Comparison of ENCODE assay signal across 1 cellular context in the genomic region with DNA sequence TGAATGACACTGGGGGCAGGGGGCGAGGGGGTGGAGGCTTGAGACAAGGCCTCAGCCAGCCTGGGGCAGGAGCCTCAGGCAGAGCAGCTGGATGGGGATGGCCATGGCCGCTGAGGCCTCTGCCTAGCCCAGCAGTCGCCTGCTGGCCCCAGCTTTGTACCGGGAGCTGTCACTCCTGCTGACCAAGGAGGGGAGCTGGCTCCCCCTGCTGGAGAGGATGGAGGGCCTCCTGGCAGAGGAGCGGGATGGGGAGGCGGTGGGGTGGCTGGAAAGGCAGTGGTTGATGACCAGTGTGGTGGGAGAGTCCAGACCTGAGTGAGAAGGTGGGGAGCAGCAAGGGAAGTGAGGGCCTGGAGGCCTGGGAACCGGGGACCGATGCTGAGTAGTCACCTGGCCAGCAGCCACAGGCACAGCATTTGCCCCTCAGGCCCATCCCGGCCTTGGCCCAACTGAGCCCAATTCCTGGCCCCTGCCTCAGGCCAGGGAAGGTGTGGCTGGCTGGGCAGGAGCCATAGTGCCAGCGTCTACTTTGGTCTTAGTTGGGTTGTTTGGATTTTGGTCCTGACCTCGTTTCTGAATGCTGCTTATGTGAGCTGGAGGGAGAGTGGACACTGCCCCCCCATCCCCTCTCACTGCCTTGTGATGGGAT.
TF ChIP-seq lines count a peak whose summit lies in the region.

No MANE protein-coding gene starts in this region.

TF ChIP-seq in HepG2, 621 proteins besides CTCF, POLR2A, EP300 and RAD21 (continues in another document):
- TF ChIP-seq, protein P1, sequence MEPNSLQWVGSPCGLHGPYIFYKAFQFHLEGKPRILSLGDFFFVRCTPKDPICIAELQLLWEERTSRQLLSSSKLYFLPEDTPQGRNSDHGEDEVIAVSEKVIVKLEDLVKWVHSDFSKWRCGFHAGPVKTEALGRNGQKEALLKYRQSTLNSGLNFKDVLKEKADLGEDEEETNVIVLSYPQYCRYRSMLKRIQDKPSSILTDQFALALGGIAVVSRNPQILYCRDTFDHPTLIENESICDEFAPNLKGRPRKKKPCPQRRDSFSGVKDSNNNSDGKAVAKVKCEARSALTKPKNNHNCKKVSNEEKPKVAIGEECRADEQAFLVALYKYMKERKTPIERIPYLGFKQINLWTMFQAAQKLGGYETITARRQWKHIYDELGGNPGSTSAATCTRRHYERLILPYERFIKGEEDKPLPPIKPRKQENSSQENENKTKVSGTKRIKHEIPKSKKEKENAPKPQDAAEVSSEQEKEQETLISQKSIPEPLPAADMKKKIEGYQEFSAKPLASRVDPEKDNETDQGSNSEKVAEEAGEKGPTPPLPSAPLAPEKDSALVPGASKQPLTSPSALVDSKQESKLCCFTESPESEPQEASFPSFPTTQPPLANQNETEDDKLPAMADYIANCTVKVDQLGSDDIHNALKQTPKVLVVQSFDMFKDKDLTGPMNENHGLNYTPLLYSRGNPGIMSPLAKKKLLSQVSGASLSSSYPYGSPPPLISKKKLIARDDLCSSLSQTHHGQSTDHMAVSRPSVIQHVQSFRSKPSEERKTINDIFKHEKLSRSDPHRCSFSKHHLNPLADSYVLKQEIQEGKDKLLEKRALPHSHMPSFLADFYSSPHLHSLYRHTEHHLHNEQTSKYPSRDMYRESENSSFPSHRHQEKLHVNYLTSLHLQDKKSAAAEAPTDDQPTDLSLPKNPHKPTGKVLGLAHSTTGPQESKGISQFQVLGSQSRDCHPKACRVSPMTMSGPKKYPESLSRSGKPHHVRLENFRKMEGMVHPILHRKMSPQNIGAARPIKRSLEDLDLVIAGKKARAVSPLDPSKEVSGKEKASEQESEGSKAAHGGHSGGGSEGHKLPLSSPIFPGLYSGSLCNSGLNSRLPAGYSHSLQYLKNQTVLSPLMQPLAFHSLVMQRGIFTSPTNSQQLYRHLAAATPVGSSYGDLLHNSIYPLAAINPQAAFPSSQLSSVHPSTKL (CRISPR knock-in tag; IDR thresholded peaks at IDR 0.05) = no peak
- TF ChIP-seq ZFY (CRISPR knock-in tag; IDR thresholded peaks at IDR 0.05) = peak; percentile 30; the same call in 1 of the 2 replicates
- no peak for TF ChIP-seq ZNF709 (CRISPR knock-in tag; IDR thresholded peaks at IDR 0.05)
- 0 out of 2 replicates have a peak, but pooled peaks have one; percentile 32 for TF ChIP-seq KDM3A (CRISPR knock-in tag; IDR thresholded peaks at IDR 0.05; ENCODE audit: low read depth)
- TF ChIP-seq ZNF703 (CRISPR knock-in tag; IDR thresholded peaks at IDR 0.05; ENCODE audit: borderline replicate concordance) = no peak
- TF ChIP-seq ZNF446 (CRISPR knock-in tag; IDR thresholded peaks at IDR 0.05) = no peak
- TF ChIP-seq, protein P2, sequence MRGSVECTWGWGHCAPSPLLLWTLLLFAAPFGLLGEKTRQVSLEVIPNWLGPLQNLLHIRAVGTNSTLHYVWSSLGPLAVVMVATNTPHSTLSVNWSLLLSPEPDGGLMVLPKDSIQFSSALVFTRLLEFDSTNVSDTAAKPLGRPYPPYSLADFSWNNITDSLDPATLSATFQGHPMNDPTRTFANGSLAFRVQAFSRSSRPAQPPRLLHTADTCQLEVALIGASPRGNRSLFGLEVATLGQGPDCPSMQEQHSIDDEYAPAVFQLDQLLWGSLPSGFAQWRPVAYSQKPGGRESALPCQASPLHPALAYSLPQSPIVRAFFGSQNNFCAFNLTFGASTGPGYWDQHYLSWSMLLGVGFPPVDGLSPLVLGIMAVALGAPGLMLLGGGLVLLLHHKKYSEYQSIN (CRISPR knock-in tag; IDR thresholded peaks at IDR 0.05; ENCODE audit: borderline replicate concordance) = no peak
- TF ChIP-seq ZNF766 (CRISPR knock-in tag; IDR thresholded peaks at IDR 0.05; ENCODE audit: borderline replicate concordance) = no peak
- no peak for TF ChIP-seq ZFP90 (CRISPR knock-in tag; IDR thresholded peaks at IDR 0.05; ENCODE audit: borderline replicate concordance)
- TF ChIP-seq, protein P3, sequence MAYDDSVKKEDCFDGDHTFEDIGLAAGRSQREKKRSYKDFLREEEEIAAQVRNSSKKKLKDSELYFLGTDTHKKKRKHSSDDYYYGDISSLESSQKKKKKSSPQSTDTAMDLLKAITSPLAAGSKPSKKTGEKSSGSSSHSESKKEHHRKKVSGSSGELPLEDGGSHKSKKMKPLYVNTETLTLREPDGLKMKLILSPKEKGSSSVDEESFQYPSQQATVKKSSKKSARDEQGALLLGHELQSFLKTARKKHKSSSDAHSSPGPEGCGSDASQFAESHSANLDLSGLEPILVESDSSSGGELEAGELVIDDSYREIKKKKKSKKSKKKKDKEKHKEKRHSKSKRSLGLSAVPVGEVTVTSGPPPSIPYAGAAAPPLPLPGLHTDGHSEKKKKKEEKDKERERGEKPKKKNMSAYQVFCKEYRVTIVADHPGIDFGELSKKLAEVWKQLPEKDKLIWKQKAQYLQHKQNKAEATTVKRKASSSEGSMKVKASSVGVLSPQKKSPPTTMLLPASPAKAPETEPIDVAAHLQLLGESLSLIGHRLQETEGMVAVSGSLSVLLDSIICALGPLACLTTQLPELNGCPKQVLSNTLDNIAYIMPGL (CRISPR knock-in tag; IDR thresholded peaks at IDR 0.05; ENCODE audit: borderline replicate concordance in 1 of 2, low read depth in 1 of 2) = 0 out of 4 replicates have a peak, but pooled peaks of 1 of the 2 experiments have one; percentile 32
- TF ChIP-seq TOE1 (CRISPR knock-in tag; IDR thresholded peaks at IDR 0.05) = no peak
- TF ChIP-seq, protein P4, sequence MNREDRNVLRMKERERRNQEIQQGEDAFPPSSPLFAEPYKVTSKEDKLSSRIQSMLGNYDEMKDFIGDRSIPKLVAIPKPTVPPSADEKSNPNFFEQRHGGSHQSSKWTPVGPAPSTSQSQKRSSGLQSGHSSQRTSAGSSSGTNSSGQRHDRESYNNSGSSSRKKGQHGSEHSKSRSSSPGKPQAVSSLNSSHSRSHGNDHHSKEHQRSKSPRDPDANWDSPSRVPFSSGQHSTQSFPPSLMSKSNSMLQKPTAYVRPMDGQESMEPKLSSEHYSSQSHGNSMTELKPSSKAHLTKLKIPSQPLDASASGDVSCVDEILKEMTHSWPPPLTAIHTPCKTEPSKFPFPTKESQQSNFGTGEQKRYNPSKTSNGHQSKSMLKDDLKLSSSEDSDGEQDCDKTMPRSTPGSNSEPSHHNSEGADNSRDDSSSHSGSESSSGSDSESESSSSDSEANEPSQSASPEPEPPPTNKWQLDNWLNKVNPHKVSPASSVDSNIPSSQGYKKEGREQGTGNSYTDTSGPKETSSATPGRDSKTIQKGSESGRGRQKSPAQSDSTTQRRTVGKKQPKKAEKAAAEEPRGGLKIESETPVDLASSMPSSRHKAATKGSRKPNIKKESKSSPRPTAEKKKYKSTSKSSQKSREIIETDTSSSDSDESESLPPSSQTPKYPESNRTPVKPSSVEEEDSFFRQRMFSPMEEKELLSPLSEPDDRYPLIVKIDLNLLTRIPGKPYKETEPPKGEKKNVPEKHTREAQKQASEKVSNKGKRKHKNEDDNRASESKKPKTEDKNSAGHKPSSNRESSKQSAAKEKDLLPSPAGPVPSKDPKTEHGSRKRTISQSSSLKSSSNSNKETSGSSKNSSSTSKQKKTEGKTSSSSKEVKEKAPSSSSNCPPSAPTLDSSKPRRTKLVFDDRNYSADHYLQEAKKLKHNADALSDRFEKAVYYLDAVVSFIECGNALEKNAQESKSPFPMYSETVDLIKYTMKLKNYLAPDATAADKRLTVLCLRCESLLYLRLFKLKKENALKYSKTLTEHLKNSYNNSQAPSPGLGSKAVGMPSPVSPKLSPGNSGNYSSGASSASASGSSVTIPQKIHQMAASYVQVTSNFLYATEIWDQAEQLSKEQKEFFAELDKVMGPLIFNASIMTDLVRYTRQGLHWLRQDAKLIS (CRISPR knock-in tag; IDR thresholded peaks at IDR 0.05) = no peak
- TF ChIP-seq REPIN1 (CRISPR knock-in tag; IDR thresholded peaks at IDR 0.05; ENCODE audit: borderline replicate concordance, low read depth) = no peak
- TF ChIP-seq YY1 (IDR thresholded peaks at IDR 0.05; ENCODE audit: insufficient read depth, insufficient replicate concordance, low read depth, low read length) = peak; percentile 48
- TF ChIP-seq NR2F2 (IDR thresholded peaks at IDR 0.05; ENCODE audit: borderline replicate concordance, low read depth) = no peak
- TF ChIP-seq, protein P5, sequence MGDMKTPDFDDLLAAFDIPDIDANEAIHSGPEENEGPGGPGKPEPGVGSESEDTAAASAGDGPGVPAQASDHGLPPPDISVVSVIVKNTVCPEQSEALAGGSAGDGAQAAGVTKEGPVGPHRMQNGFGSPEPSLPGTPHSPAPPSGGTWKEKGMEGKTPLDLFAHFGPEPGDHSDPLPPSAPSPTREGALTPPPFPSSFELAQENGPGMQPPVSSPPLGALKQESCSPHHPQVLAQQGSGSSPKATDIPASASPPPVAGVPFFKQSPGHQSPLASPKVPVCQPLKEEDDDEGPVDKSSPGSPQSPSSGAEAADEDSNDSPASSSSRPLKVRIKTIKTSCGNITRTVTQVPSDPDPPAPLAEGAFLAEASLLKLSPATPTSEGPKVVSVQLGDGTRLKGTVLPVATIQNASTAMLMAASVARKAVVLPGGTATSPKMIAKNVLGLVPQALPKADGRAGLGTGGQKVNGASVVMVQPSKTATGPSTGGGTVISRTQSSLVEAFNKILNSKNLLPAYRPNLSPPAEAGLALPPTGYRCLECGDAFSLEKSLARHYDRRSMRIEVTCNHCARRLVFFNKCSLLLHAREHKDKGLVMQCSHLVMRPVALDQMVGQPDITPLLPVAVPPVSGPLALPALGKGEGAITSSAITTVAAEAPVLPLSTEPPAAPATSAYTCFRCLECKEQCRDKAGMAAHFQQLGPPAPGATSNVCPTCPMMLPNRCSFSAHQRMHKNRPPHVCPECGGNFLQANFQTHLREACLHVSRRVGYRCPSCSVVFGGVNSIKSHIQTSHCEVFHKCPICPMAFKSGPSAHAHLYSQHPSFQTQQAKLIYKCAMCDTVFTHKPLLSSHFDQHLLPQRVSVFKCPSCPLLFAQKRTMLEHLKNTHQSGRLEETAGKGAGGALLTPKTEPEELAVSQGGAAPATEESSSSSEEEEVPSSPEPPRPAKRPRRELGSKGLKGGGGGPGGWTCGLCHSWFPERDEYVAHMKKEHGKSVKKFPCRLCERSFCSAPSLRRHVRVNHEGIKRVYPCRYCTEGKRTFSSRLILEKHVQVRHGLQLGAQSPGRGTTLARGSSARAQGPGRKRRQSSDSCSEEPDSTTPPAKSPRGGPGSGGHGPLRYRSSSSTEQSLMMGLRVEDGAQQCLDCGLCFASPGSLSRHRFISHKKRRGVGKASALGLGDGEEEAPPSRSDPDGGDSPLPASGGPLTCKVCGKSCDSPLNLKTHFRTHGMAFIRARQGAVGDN (CRISPR knock-in tag; IDR thresholded peaks at IDR 0.05) = peak; percentile 67
- TF ChIP-seq, protein P6, sequence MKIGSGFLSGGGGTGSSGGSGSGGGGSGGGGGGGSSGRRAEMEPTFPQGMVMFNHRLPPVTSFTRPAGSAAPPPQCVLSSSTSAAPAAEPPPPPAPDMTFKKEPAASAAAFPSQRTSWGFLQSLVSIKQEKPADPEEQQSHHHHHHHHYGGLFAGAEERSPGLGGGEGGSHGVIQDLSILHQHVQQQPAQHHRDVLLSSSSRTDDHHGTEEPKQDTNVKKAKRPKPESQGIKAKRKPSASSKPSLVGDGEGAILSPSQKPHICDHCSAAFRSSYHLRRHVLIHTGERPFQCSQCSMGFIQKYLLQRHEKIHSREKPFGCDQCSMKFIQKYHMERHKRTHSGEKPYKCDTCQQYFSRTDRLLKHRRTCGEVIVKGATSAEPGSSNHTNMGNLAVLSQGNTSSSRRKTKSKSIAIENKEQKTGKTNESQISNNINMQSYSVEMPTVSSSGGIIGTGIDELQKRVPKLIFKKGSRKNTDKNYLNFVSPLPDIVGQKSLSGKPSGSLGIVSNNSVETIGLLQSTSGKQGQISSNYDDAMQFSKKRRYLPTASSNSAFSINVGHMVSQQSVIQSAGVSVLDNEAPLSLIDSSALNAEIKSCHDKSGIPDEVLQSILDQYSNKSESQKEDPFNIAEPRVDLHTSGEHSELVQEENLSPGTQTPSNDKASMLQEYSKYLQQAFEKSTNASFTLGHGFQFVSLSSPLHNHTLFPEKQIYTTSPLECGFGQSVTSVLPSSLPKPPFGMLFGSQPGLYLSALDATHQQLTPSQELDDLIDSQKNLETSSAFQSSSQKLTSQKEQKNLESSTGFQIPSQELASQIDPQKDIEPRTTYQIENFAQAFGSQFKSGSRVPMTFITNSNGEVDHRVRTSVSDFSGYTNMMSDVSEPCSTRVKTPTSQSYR (CRISPR knock-in tag; IDR thresholded peaks at IDR 0.05; ENCODE audit: borderline replicate concordance) = no peak
- TF ChIP-seq STAG1 (CRISPR knock-in tag; IDR thresholded peaks at IDR 0.05) = peak; percentile 88
- TF ChIP-seq ZNF572 (CRISPR knock-in tag; IDR thresholded peaks at IDR 0.05) = 0 out of 2 replicates have a peak, but pooled peaks have one; percentile 63
- TF ChIP-seq, protein P7, sequence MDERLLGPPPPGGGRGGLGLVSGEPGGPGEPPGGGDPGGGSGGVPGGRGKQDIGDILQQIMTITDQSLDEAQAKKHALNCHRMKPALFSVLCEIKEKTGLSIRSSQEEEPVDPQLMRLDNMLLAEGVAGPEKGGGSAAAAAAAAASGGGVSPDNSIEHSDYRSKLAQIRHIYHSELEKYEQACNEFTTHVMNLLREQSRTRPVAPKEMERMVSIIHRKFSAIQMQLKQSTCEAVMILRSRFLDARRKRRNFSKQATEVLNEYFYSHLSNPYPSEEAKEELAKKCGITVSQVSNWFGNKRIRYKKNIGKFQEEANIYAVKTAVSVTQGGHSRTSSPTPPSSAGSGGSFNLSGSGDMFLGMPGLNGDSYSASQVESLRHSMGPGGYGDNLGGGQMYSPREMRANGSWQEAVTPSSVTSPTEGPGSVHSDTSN (CRISPR knock-in tag; IDR thresholded peaks at IDR 0.05) = peak; percentile 47; the same call in 1 of the 2 replicates
- TF ChIP-seq, protein P8, sequence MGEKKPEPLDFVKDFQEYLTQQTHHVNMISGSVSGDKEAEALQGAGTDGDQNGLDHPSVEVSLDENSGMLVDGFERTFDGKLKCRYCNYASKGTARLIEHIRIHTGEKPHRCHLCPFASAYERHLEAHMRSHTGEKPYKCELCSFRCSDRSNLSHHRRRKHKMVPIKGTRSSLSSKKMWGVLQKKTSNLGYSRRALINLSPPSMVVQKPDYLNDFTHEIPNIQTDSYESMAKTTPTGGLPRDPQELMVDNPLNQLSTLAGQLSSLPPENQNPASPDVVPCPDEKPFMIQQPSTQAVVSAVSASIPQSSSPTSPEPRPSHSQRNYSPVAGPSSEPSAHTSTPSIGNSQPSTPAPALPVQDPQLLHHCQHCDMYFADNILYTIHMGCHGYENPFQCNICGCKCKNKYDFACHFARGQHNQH (CRISPR knock-in tag; IDR thresholded peaks at IDR 0.05) = no peak
- TF ChIP-seq STAT5B (CRISPR knock-in tag; IDR thresholded peaks at IDR 0.05) = no peak
- peak; percentile 21; the same call in 1 of the 3 replicates for TF ChIP-seq MXI1 (IDR thresholded peaks at IDR 0.05; ENCODE audit: borderline replicate concordance, low read depth, low read length)
- TF ChIP-seq, protein P9, sequence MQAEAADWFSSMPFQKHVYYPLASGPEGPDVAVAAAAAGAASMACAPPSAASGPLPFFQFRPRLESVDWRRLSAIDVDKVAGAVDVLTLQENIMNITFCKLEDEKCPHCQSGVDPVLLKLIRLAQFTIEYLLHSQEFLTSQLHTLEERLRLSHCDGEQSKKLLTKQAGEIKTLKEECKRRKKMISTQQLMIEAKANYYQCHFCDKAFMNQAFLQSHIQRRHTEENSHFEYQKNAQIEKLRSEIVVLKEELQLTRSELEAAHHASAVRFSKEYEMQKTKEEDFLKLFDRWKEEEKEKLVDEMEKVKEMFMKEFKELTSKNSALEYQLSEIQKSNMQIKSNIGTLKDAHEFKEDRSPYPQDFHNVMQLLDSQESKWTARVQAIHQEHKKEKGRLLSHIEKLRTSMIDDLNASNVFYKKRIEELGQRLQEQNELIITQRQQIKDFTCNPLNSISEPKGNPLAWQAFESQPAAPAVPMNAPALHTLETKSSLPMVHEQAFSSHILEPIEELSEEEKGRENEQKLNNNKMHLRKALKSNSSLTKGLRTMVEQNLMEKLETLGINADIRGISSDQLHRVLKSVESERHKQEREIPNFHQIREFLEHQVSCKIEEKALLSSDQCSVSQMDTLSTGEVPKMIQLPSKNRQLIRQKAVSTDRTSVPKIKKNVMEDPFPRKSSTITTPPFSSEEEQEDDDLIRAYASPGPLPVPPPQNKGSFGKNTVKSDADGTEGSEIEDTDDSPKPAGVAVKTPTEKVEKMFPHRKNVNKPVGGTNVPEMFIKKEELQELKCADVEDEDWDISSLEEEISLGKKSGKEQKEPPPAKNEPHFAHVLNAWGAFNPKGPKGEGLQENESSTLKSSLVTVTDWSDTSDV (CRISPR knock-in tag; IDR thresholded peaks at IDR 0.05) = no peak
- 0 out of 2 replicates have a peak, but pooled peaks have one; percentile 44 for TF ChIP-seq ZNF619 (CRISPR knock-in tag; IDR thresholded peaks at IDR 0.05)
